Comparison of ENCODE assay signal across 9 cellular contexts in genomic region chr16:87582221-87582965, GRCh38. TPM values are rescaled to one million over a fixed set of nuclear protein-coding genes. Genes with fewer than 3 reads are reported as not detected.
DNase-seq lines count a peak whose midpoint lies in the region; ATAC-seq and TF ChIP-seq lines count a peak whose summit lies in the region.
"Had no signal": no experiment of that assay in that cellular context is flagged by ENCODE, and none has a peak within 500 bp of the region (broad histone marks: within the 10 kb centered on the region; RNA-seq: fewer than 3 reads in every experiment).

No MANE protein-coding gene starts in this region.

- CTCF ChIA-PET in BJ (lab: Yijun Ruan, JAX) (interaction anchor here (0.6 to 3.7 kb wide), 13 partner anchors 9 to 267 kb away, joined by 3 to 25 read pairs (median 3); no protein-coding TSS in a partner anchor), WTC11 (lab: Charles Lee) (interaction anchor here (1.2 to 11.5 kb wide), 4 partner anchors 11 to 121 kb away, joined by 5 to 235 read pairs (median 25); no protein-coding TSS in a partner anchor)

- H3K27me3 Mint-ChIP-seq in WTC11 (ENCODE audit: low read depth): no peaks in the 10 kb centered on the region
- peaks cover 40% of the 10 kb centered on the region for H3K27me3 Mint-ChIP-seq in activated T-helper 17 cell treated with anti-CD3 and anti-CD28 coated beads, Interleukin-2, amount 50 U/mL, for 72 hours

- TF ChIP-seq CTCF in BJ (IDR thresholded peaks at IDR 0.05; ENCODE audit: insufficient read depth, low read depth, low read length): no peak
- TF ChIP-seq CTCF in WTC11 (IDR thresholded peaks at IDR 0.05): no peak
- TF ChIP-seq CTCF in ovary (IDR thresholded peaks at IDR 0.05): no peak

- no peaks in the 10 kb centered on the region for H3K9me3 ChIP-seq in ovary

- H3K36me3 ChIP-seq in BJ (ENCODE audit: control insufficient read depth, insufficient read depth, low read length) (no peaks in the 10 kb centered on the region), ovary (no peaks in the 10 kb centered on the region)

- peaks cover 6% of the 10 kb centered on the region for H3K9me3 Mint-ChIP-seq in WTC11
- no peaks in the 10 kb centered on the region for H3K9me3 Mint-ChIP-seq in activated T-helper 17 cell treated with anti-CD3 and anti-CD28 coated beads, Interleukin-2, amount 50 U/mL, for 72 hours

- H3K27ac ChIP-seq in ovary: peak overlapping the region; percentile 91 to 92

- peaks cover 22% of the 10 kb centered on the region for H3K4me1 Mint-ChIP-seq in WTC11
- H3K4me1 Mint-ChIP-seq in activated T-helper 17 cell treated with anti-CD3 and anti-CD28 coated beads, Interleukin-2, amount 50 U/mL, for 72 hours: no peaks in the 10 kb centered on the region

- WGBS in ovary, 3 donors: 5 to 7% (median 7%) methylated on average over 27 to 33 of the region's 33 CpGs

- POLR2A ChIA-PET in BJ (lab: Charles Lee) (interaction anchor here (0.6 kb wide), 1 partner anchor 203 kb away, joined by 11 read pairs; no protein-coding TSS in a partner anchor), WTC11 (lab: Charles Lee) (no interaction called here)

- H3K27ac Mint-ChIP-seq in WTC11: 0 out of 2 replicates have a peak overlapping the region, but pooled peaks have one; percentile 9
- H3K27ac Mint-ChIP-seq in activated T-helper 17 cell treated with anti-CD3 and anti-CD28 coated beads, Interleukin-2, amount 50 U/mL, for 72 hours: no peak overlapping the region

- no peak overlapping the region for H3K4me3 Mint-ChIP-seq in WTC11
- H3K4me3 Mint-ChIP-seq in activated T-helper 17 cell treated with anti-CD3 and anti-CD28 coated beads, Interleukin-2, amount 50 U/mL, for 72 hours: no peak overlapping the region

- H3K27me3 ChIP-seq in BJ (ENCODE audit: control insufficient read depth, insufficient read depth, low read length): peaks cover 4% of the 10 kb centered on the region
- no peaks in the 10 kb centered on the region for H3K27me3 ChIP-seq in ovary

- H3K4me3 ChIP-seq in BJ (ENCODE audit: low read depth, low read length): no peak overlapping the region
- peak overlapping the region; percentile 7 for H3K4me3 ChIP-seq in ovary

- no peak for TF ChIP-seq EP300 in ovary (IDR thresholded peaks at IDR 0.05)

- peak; percentile 20 for TF ChIP-seq POLR2A in ovary (IDR thresholded peaks at IDR 0.05)

- ATAC-seq in WTC11: peak; percentile 50
- no peak for ATAC-seq in activated T-helper 17 cell treated with anti-CD3 and anti-CD28 coated beads, Interleukin-2, amount 50 U/mL, for 72 hours (replicated peaks)

- H3K36me3 Mint-ChIP-seq in WTC11: no peaks in the 10 kb centered on the region
- no peaks in the 10 kb centered on the region for H3K36me3 Mint-ChIP-seq in activated T-helper 17 cell treated with anti-CD3 and anti-CD28 coated beads, Interleukin-2, amount 50 U/mL, for 72 hours (ENCODE audit: low read depth)

- H3K4me1 ChIP-seq in ovary (ENCODE audit: insufficient read depth): peaks cover 20% of the 10 kb centered on the region

- DNase-seq in BJ (ENCODE audit: low read depth) (peak; percentile 30), WTC11 (ENCODE audit: low spot score) (no peak), head of caudate nucleus (peak in 27 of 42 donors; percentile 16 to 77 (median 51)), ovary (peak; percentile 80 to 87 (median 84)), NCI-H2029 treated with DMSO at 0.1 percent for 48 hours (lab: John Stamatoyannopoulos, UW) (no peak)
- DNase-seq in activated T-cell treated with anti-CD3 and anti-CD28 coated beads, Interleukin-2, amount 50 U/mL, for 1 hour: no peak
- DNase-seq in activated CD4-positive, alpha-beta T cell treated with anti-CD3 and anti-CD28 coated beads, Interleukin-2, amount 50 U/mL, for 48 hours: no peak
- DNase-seq: activated effector memory CD4-positive, alpha-beta T cell treated with anti-CD3 and anti-CD28 coated beads, Interleukin-2, amount 50 U/mL, for 16 hours had no signal

- intact Hi-C loops in head of caudate nucleus (cut with DNase I) (no loop called here), ovary (cut with DNase I) (no loop called here)

TF ChIP-seq in WTC11, 78 proteins besides CTCF, POLR2A, EP300 and RAD21:
- TF ChIP-seq EMX1 (CRISPR knock-in tag; IDR thresholded peaks at IDR 0.05) (no peak), PRRX2 (CRISPR knock-in tag; IDR thresholded peaks at IDR 0.05) (no peak), GABPB1 (CRISPR knock-in tag; IDR thresholded peaks at IDR 0.05) (no peak), TEAD1 (CRISPR knock-in tag; IDR thresholded peaks at IDR 0.05) (no peak), ATF2 (CRISPR knock-in tag; IDR thresholded peaks at IDR 0.05; ENCODE audit: borderline replicate concordance, low read depth) (no peak), NFYB (CRISPR knock-in tag; conservative IDR thresholded peaks at IDR 0.05; ENCODE audit: low read depth) (no peak), ZBTB21 (CRISPR knock-in tag; IDR thresholded peaks at IDR 0.05; ENCODE audit: borderline replicate concordance) (no peak), NR2C2 (CRISPR knock-in tag; IDR thresholded peaks at IDR 0.05) (no peak), USF1 (CRISPR knock-in tag; IDR thresholded peaks at IDR 0.05) (no peak), NFE2L1 (CRISPR knock-in tag; IDR thresholded peaks at IDR 0.05) (no peak), FOXP4 (CRISPR knock-in tag; IDR thresholded peaks at IDR 0.05) (no peak), TCF7 (CRISPR knock-in tag; IDR thresholded peaks at IDR 0.05; ENCODE audit: low read depth) (no peak), TEAD4 (CRISPR knock-in tag; IDR thresholded peaks at IDR 0.05) (no peak), KAT7 (CRISPR knock-in tag; IDR thresholded peaks at IDR 0.05; ENCODE audit: borderline replicate concordance) (no peak), FOXJ3 (CRISPR knock-in tag; IDR thresholded peaks at IDR 0.05; ENCODE audit: borderline replicate concordance) (no peak), TP53 (CRISPR knock-in tag; IDR thresholded peaks at IDR 0.05) (no peak), FOXK1 (CRISPR knock-in tag; IDR thresholded peaks at IDR 0.05) (no peak)

RNA-seq across cellular contexts. Expression of gene JPH3, which starts 19.9 kb away (rescaled TPM):
- polyA plus RNA-seq in BJ (2011; rRNA removed) (not detected in 2 replicates), ovary (under 1 TPM; 0.22 to 0.23 TPM)
- not detected in 2 replicates for polyA minus RNA-seq in BJ (2011; rRNA and poly(A)+ RNA removed)
- total RNA-seq in WTC11 (2021) (37.9 to 41.2 TPM (median 39.0 TPM) in 3 replicates), ovary (under 1 TPM in 4 of 7 donors, not detected in 3; 0.11 to 0.62 (median 0.47) TPM)
- under 1 TPM in 1 of 2 donors, not detected in 1; 0.09 TPM for total RNA-seq in activated T-helper 17 cell treated with anti-CD3 and anti-CD28 coated beads, Interleukin-2, amount 50 U/mL, for 72 hours

Comparison
In these comparisons a context has a peak if more than half of its experiments do, and no peak if none do; other contexts are left out.
1. DNase-seq: peak in BJ (single experiment), head of caudate nucleus (27 of 42) and ovary (5 of 5); none in WTC11 (single experiment), activated T-cell treated with anti-CD3 and anti-CD28 coated beads, Interleukin-2, amount 50 U/mL, for 1 hour (single experiment), activated CD4-positive, alpha-beta T cell treated with anti-CD3 and anti-CD28 coated beads, Interleukin-2, amount 50 U/mL, for 48 hours (0 of 2) and NCI-H2029 treated with DMSO at 0.1 percent for 48 hours (single experiment).
2. RNA of gene JPH3, which starts 19.9 kb away (total RNA-seq): 37.9 to 41.2 TPM in WTC11; 0.11 to 0.62 TPM in ovary and 0.09 TPM in activated T-helper 17 cell treated with anti-CD3 and anti-CD28 coated beads, Interleukin-2, amount 50 U/mL, for 72 hours; every median in the first group is over 10 times any median in the second.